ENCODE assay signal across 8 cellular contexts in genomic region chr7:47979145-47979831, GRCh38. TPM values are rescaled to one million over a fixed set of nuclear protein-coding genes. Genes with fewer than 3 reads are reported as not detected.
DNase-seq lines count a peak whose midpoint lies in the region; ATAC-seq and TF ChIP-seq lines count a peak whose summit lies in the region.

Gene HUS1 (minus strand): TSS chr7:47979615. CDS start chr7:47979519, 96 bp downstream.

- peaks cover 28% of the 10 kb centered on the region for H3K4me1 Mint-ChIP-seq in activated naive CD4-positive, alpha-beta T cell treated with anti-CD3 and anti-CD28 coated beads for 36 hours (ENCODE audit: low read depth)

- CTCF ChIA-PET in activated naive CD4-positive, alpha-beta T cell treated with anti-CD3 and anti-CD28 coated beads for 36 hours (lab: Charles Lee) = interaction anchor here (0.8 to 1.7 kb wide), 5 partner anchors 12 to 659 kb away, joined by 3 to 8 read pairs (median 3); no protein-coding TSS in a partner anchor

- H3K27ac ChIP-seq in gastroesophageal sphincter (peak within 1 kb of the TSS; percentile 88 to 93 (median 90)), neutrophil (peak within 1 kb of the TSS; percentile 88), substantia nigra (ENCODE audit: low read depth, low read length, poor library complexity, severe bottlenecking) (peak within 1 kb of the TSS; percentile 81)

- peak; percentile 66 to 69 for TF ChIP-seq POLR2A in gastroesophageal sphincter (IDR thresholded peaks at IDR 0.05)

- H3K27me3 ChIP-seq in gastroesophageal sphincter (no peaks in the 10 kb centered on the region), neutrophil (no peaks in the 10 kb centered on the region)

- intact Hi-C loops in activated naive CD4-positive, alpha-beta T cell treated with anti-CD3 and anti-CD28 coated beads for 36 hours (cut with micrococcal nuclease) = loop anchor here (1.0 kb wide), 3 partner anchors 12 to 118 kb away; partner anchors contain the start of gene UPP1

- peak within 1 kb of the TSS; percentile 90 for H3K4me3 Mint-ChIP-seq in activated naive CD4-positive, alpha-beta T cell treated with anti-CD3 and anti-CD28 coated beads for 36 hours

- no peak for TF ChIP-seq EP300 in gastroesophageal sphincter (IDR thresholded peaks at IDR 0.05)

- H3K9me3 ChIP-seq in gastroesophageal sphincter (no peaks in the 10 kb centered on the region), neutrophil (no peaks in the 10 kb centered on the region)

- TF ChIP-seq CTCF in HFF-Myc (IDR thresholded peaks at IDR 0.05; ENCODE audit: low read depth, low read length, missing control alignments) = no peak
- no peak for TF ChIP-seq CTCF in gastroesophageal sphincter (IDR thresholded peaks at IDR 0.05)
- no peak for TF ChIP-seq CTCF in neutrophil (IDR thresholded peaks at IDR 0.05)

- peaks cover 27% of the 10 kb centered on the region for H3K36me3 Mint-ChIP-seq in activated naive CD4-positive, alpha-beta T cell treated with anti-CD3 and anti-CD28 coated beads for 36 hours (ENCODE audit: low read depth)

- H3K36me3 ChIP-seq in gastroesophageal sphincter = peaks cover 0 to 41% of the 10 kb centered on the region in 2 donors
- H3K36me3 ChIP-seq in neutrophil = peaks cover 40% of the 10 kb centered on the region

- DNase-seq in GM04504 (ENCODE audit: low read depth) (peak; percentile 74), HFF-Myc (ENCODE audit: extremely low read depth, low read depth) (peak; percentile 54), MV-4-11 (lab: John Stamatoyannopoulos, UW) (peak; percentile 94), SK-N-DZ (ENCODE audit: low spot score) (peak; percentile 94), substantia nigra (lab: John Stamatoyannopoulos, UW) (peak; percentile 40 to 93 (median 83))
- DNase-seq in activated naive CD4-positive, alpha-beta T cell treated with anti-CD3 and anti-CD28 coated beads for 36 hours = peak; percentile 94

- peak within 1 kb of the TSS; percentile 82 for H3K4me3 ChIP-seq in HFF-Myc (replicated peaks; ENCODE audit: low read depth, low read length)
- H3K4me3 ChIP-seq in gastroesophageal sphincter = peak within 1 kb of the TSS; percentile 64 to 98
- H3K4me3 ChIP-seq in neutrophil (ENCODE audit: low read depth in 1 of 2, low read length in 1 of 2) = peak within 1 kb of the TSS; percentile 72 to 78

- WGBS in gastroesophageal sphincter (ENCODE audit: low coverage in 1 of 2), 2 donors = 5% methylated on average over 13 of the region's 62 CpGs; no CpG with 5 or more reads in 1 of the 2 donors

- peak; percentile 100 for ATAC-seq in gastroesophageal sphincter

- peak within 1 kb of the TSS; percentile 94 for H3K27ac Mint-ChIP-seq in activated naive CD4-positive, alpha-beta T cell treated with anti-CD3 and anti-CD28 coated beads for 36 hours

- H3K4me1 ChIP-seq in gastroesophageal sphincter (peaks cover 5 to 21% (median 9%) of the 10 kb centered on the region in 3 donors), neutrophil (ENCODE audit: control insufficient read depth in 1 of 2, insufficient read depth in 1 of 2, low read depth in 1 of 2, low read length in 1 of 2) (peaks cover 13 to 16% of the 10 kb centered on the region in 2 experiments)

- H3K9me3 Mint-ChIP-seq in activated naive CD4-positive, alpha-beta T cell treated with anti-CD3 and anti-CD28 coated beads for 36 hours = no peaks in the 10 kb centered on the region

- no peaks in the 10 kb centered on the region for H3K27me3 Mint-ChIP-seq in activated naive CD4-positive, alpha-beta T cell treated with anti-CD3 and anti-CD28 coated beads for 36 hours (ENCODE audit: low read depth)

RNA-seq across cellular contexts. Expression of gene HUS1, which starts in this region (rescaled TPM):
- 27.6 and 34.8 TPM in 2 replicates for polyA plus RNA-seq in SK-N-DZ (2014; cell fraction: cytosol; rRNA removed)
- polyA plus RNA-seq in SK-N-DZ (2014; cell fraction: nucleus; rRNA removed) = 8.6 and 13.6 TPM in 2 replicates
- total RNA-seq in activated naive CD4-positive, alpha-beta T cell treated with anti-CD3 and anti-CD28 coated beads for 36 hours = 10 to 100 TPM; 55.0 to 61.2 TPM
- 10 to 100 TPM; 13.7 to 32.7 (median 19.7) TPM for total RNA-seq in gastroesophageal sphincter

Comparison
In these comparisons a context has a peak if more than half of its experiments do, and no peak if none do; other contexts are left out.
1. Peak in every context shown above with its lines: DNase-seq, ATAC-seq, H3K4me3 ChIP-seq and H3K27ac ChIP-seq.